ENCODE assay signal across 8 cellular contexts in the genomic region with DNA sequence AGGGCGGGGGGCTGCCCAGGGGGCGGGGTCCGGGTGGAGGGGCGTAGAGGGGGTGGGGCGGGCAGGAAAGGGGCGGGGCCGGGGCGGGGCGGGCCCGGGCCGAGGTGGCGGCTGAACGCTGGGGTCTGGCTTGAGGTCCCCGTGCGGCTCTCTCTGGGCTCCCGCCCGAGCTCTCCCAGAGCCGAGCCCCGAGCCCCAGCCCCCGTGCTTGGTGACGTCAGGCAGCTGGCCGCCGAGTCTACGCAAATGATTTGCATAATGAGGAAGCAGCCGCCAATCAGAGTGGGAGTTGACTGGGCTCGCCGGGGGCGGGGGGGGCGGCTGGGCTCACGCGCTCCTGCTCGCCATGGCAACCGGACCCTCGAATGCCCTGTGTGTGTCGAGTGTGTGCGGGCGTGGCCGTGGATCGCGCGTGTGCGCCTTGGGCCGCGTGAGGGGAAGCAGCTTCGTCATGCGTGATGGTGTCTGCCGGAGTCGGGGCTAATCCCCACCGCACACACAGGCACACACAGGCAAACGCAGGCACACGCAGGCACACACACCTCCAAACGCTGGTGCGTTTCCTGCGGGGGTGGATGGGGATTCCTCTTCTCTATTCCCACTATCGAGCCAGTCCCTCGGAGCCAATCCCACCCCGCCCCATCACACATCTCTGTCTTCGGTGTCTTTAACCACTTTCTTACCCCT. TPM values are rescaled to one million over a fixed set of nuclear protein-coding genes. Genes with fewer than 3 reads are reported as not detected.
DNase-seq lines count a peak whose midpoint lies in the region; ATAC-seq and TF ChIP-seq lines count a peak whose summit lies in the region.

A gene (minus strand): TSS at position 173 of the 687 bp plus-strand sequence. CDS start 283 bp downstream, outside the sequence.

- H3K4me3 ChIP-seq in neuron (ENCODE audit: low read length), result peak within 1 kb of the TSS; percentile 53
- H3K4me3 ChIP-seq in stomach, result peak within 1 kb of the TSS; percentile 47 to 77 (median 67)

- ATAC-seq in GM19455 (IDR thresholded peaks at IDR 0.05; ENCODE audit: unreplicated experiment), result peak; percentile 68
- ATAC-seq in foreskin keratinocyte, result peak; percentile 81

- H2AFZ ChIP-seq in neuron (ENCODE audit: low read depth, low read length), result no peak within 1 kb of the TSS

- no peaks in the 10 kb centered on the region for H3K4me1 ChIP-seq in foreskin keratinocyte
- H3K4me1 ChIP-seq in neuron (ENCODE audit: insufficient read depth, low read length), result peaks cover 7% of the 10 kb centered on the region
- H3K4me1 ChIP-seq in stomach, result peaks cover 6 to 18% (median 16%) of the 10 kb centered on the region in 4 donors

- H3K36me3 ChIP-seq in neuron (ENCODE audit: insufficient read depth, low read length), result no peaks in the 10 kb centered on the region
- no peaks in the 10 kb centered on the region for H3K36me3 ChIP-seq in stomach

- no peak for TF ChIP-seq POLR2A in stomach (IDR thresholded peaks at IDR 0.05)

- H3K9me3 ChIP-seq in neuron (ENCODE audit: low read length) (peaks cover 2% of the 10 kb centered on the region), stomach (no peaks in the 10 kb centered on the region)

- TF ChIP-seq CTCF in foreskin keratinocyte (conservative IDR thresholded peaks at IDR 0.05) (no peak), stomach (IDR thresholded peaks at IDR 0.05) (no peak)

- H3K27ac ChIP-seq in foreskin keratinocyte, result no peak within 1 kb of the TSS
- H3K27ac ChIP-seq in stomach, result peak within 1 kb of the TSS in 4 of 5 donors; percentile 52 to 61 (median 60)

- WGBS in stomach, 5 donors, result 0 to 2% (median 1%) methylated on average over 16 to 58 of the region's 58 CpGs

- TF ChIP-seq EP300 in stomach (IDR thresholded peaks at IDR 0.05), result no peak

- peak; percentile 89 for DNase-seq in Ammon's horn (ENCODE audit: low spot score)
- DNase-seq in LHCN-M2 (ENCODE audit: low read depth), result peak; percentile 64
- peak; percentile 89 for DNase-seq in SIG-M5 treated with dmso at 0.1 percent for 504 hours (lab: John Stamatoyannopoulos, UW; ENCODE audit: unreplicated experiment)
- DNase-seq in activated naive CD4-positive, alpha-beta T cell (lab: John Stamatoyannopoulos, UW), result peak; percentile 14 to 43 (median 21)
- peak; percentile 15 to 47 for DNase-seq in foreskin keratinocyte
- peak; percentile 77 for DNase-seq in stomach

- intact Hi-C loops in stomach (cut with DNase I; ENCODE audit: low total_unique reads), result no loop called here

- H3K27me3 ChIP-seq in foreskin keratinocyte, result peaks cover 42% of the 10 kb centered on the region
- H3K27me3 ChIP-seq in neuron (ENCODE audit: insufficient read depth, low read length), result no peaks in the 10 kb centered on the region
- H3K27me3 ChIP-seq in stomach, result peaks cover 0 to 8% (median 0%) of the 10 kb centered on the region in 3 donors

RNA-seq across cellular contexts. Expression of the gene that starts here (rescaled TPM):
- total RNA-seq in LHCN-M2 (2014; rRNA removed) (0.38 and 0.46 TPM in 2 replicates), foreskin keratinocyte (0.17 and 0.18 TPM in 2 replicates), stomach (1 to 10 TPM in 2 of 5 donors, under 1 TPM in 1, not detected in 2; 0.55 to 4.0 (median 1.9) TPM)
- polyA plus RNA-seq in LHCN-M2 (2012), result 0.06 TPM
- polyA plus RNA-seq in foreskin keratinocyte (0.03 and 0.06 TPM in 2 replicates), stomach (1 to 10 TPM in 1 of 3 donors, under 1 TPM in 2; 0.44 to 3.9 (median 0.61) TPM)

Comparison
In these comparisons a context has a peak if more than half of its experiments do, and no peak if none do; other contexts are left out.
1. Peak in DNase-seq in LHCN-M2; RNA of the gene not detected or under 1 TPM.
2. Peak in DNase-seq and ATAC-seq in foreskin keratinocyte; RNA of the gene not detected or under 1 TPM.
3. DNase-seq: peak in every context shown above with its lines; median percentile 89 in Ammon's horn; 89 in SIG-M5 treated with dmso at 0.1 percent for 504 hours; 77 in stomach; 64 in LHCN-M2; 31 in foreskin keratinocyte; 21 in activated naive CD4-positive, alpha-beta T cell.